21 cellular contexts compared by ENCODE assay signal in genomic region chr20:41286240-41286851, GRCh38. TPM values are rescaled to one million over a fixed set of nuclear protein-coding genes. Genes with fewer than 3 reads are reported as not detected.
A peak's percentile ranks its signal among the peaks of the same experiment; 100 is the strongest.
DNase-seq lines count a peak whose midpoint lies in the region; ATAC-seq, FAIRE-seq and TF ChIP-seq lines count a peak whose summit lies in the region.
"Had no signal": no experiment of that assay in that cellular context is flagged by ENCODE, and none has a peak within 500 bp of the region (broad histone marks: within the 10 kb centered on the region; RNA-seq: fewer than 3 reads in every experiment).

No MANE protein-coding gene starts in this region.

- H3K9me3 ChIP-seq in HCT116 (ENCODE audit: control insufficient read depth in 1 of 2, insufficient read depth in 1 of 2, low read depth in 1 of 2, low read length in 2 of 2) (0 out of 4 replicates have a peak, but pooled peaks cover 0 to 7% of the 10 kb centered on the region in 2 experiments), astrocyte (ENCODE audit: insufficient read depth, low read depth, low read length) (no peaks in the 10 kb centered on the region), MG63 (peaks cover 46% of the 10 kb centered on the region)
- H3K9me3 ChIP-seq: HAP-1 had no signal

- RAD21 ChIA-PET in HCT116 (lab: Charles Lee; ENCODE audit: low non-redundant PET in 1 of 2, low total read pairs in 2 of 2, uncharacterized antibody in 2 of 2, unreplicated experiment in 2 of 2) = no interaction called here

- FAIRE-seq in astrocyte (lab: Jason Lieb, UNC) = no peak

- BruUV-seq in HCT116 (replicated peaks; lab: Mats Ljungman, UMichigan) = no TSS peak

- H3K4me2 ChIP-seq in HCT116 (ENCODE audit: low read length) = no peak overlapping the region
- no peak overlapping the region for H3K4me2 ChIP-seq in astrocyte (ENCODE audit: low read length)

- H3K27ac Mint-ChIP-seq in astrocyte (ENCODE audit: unreplicated experiment) = no peak overlapping the region

- TF ChIP-seq CTCF in HCT116 (IDR thresholded peaks at IDR 0.05 in 2 of 3, conservative IDR thresholded peaks at IDR 0.05 in 1 of 3; ENCODE audit: borderline replicate concordance in 1 of 3, insufficient read depth in 1 of 3, low read depth in 2 of 3, low read length in 2 of 3) = no peak
- TF ChIP-seq CTCF in astrocyte (IDR thresholded peaks at IDR 0.05; ENCODE audit: insufficient read depth, low read depth, low read length) = no peak

- CTCF ChIA-PET in HCT116 (lab: Charles Lee) = no interaction called here

- H3K36me3 ChIP-seq in HCT116 (ENCODE audit: control insufficient read depth in 1 of 2, insufficient read depth in 2 of 2, low read length in 2 of 2) = no peaks in the 10 kb centered on the region
- peaks cover 2% of the 10 kb centered on the region for H3K36me3 ChIP-seq in astrocyte (ENCODE audit: insufficient read depth, low read length)
- peaks cover 22% of the 10 kb centered on the region for H3K36me3 ChIP-seq in MG63
- H3K36me3 ChIP-seq: HAP-1 had no signal

- H3K27ac ChIP-seq in HCT116 (ENCODE audit: low read depth, low read length) (no peak overlapping the region), astrocyte (ENCODE audit: low read depth, low read length) (peak overlapping the region; percentile 69), epithelial cell of prostate (peak overlapping the region; percentile 77)
- H3K27ac ChIP-seq: HL-60, RWPE1 had no signal

- H2AFZ ChIP-seq in HCT116 (ENCODE audit: low read depth, low read length, poor library complexity, severe bottlenecking) (no peak overlapping the region), astrocyte (ENCODE audit: low read depth, low read length) (no peak overlapping the region)

- H3K9ac ChIP-seq in HCT116 (ENCODE audit: low read length) (no peak overlapping the region), astrocyte (ENCODE audit: low read length) (no peak overlapping the region)

- H3K4me3 Mint-ChIP-seq in astrocyte (ENCODE audit: unreplicated experiment) = no peak overlapping the region

- no peak for TF ChIP-seq RAD21 in HCT116 (IDR thresholded peaks at IDR 0.05; ENCODE audit: low read depth)

- H4K20me1 ChIP-seq in HCT116 (ENCODE audit: insufficient read depth) (no peaks in the 10 kb centered on the region), astrocyte (ENCODE audit: insufficient read depth, low read length) (no peaks in the 10 kb centered on the region)

- intact Hi-C loops in HCT116 (cut with micrococcal nuclease) = no loop called here

- no peak for TF ChIP-seq POLR2A in HCT116 (IDR thresholded peaks at IDR 0.05; ENCODE audit: borderline replicate concordance, extremely low read depth, insufficient read depth, insufficient read length)

- in situ Hi-C loops in ACHN (cut with HindIII; ENCODE audit: low pct_ligation_motif_present, low pct_unique_long_range_greater_than_20kb, low sequenced_read_pairs) = no loop called here

- POLR2A ChIA-PET in HCT116 (lab: Charles Lee) = no interaction called here

- peaks cover 11% of the 10 kb centered on the region for H3K36me3 Mint-ChIP-seq in astrocyte (ENCODE audit: low read depth, unreplicated experiment)

- H3K27me3 Mint-ChIP-seq in astrocyte (ENCODE audit: low read depth, unreplicated experiment) = no peaks in the 10 kb centered on the region

- H3K79me2 ChIP-seq in HCT116 (ENCODE audit: insufficient read depth, low read length) (no peaks in the 10 kb centered on the region), astrocyte (ENCODE audit: insufficient read depth, low read length) (peaks cover 60% of the 10 kb centered on the region)

- ATAC-seq in HCT116 (no peak), HG02885 (IDR thresholded peaks at IDR 0.05; ENCODE audit: poor library complexity, unreplicated experiment) (no peak)

- no peaks in the 10 kb centered on the region for H3K27me3 ChIP-seq in HCT116 (ENCODE audit: insufficient read depth, low read length)
- H3K27me3 ChIP-seq in astrocyte (ENCODE audit: insufficient read depth, low read length) = no peaks in the 10 kb centered on the region
- no peaks in the 10 kb centered on the region for H3K27me3 ChIP-seq in MG63

- H3K9me2 ChIP-seq in HCT116 (ENCODE audit: insufficient read depth) = no peaks in the 10 kb centered on the region

- H3K4me1 Mint-ChIP-seq in astrocyte (ENCODE audit: low read depth, unreplicated experiment) = peaks cover 7% of the 10 kb centered on the region

- no peak overlapping the region for H3K4me3 ChIP-seq in HCT116 (replicated peaks in 1 of 2; ENCODE audit: low read depth in 1 of 2, low read length in 2 of 2)
- no peak overlapping the region for H3K4me3 ChIP-seq in astrocyte (ENCODE audit: insufficient read depth, low read depth, low read length)
- H3K4me3 ChIP-seq in MG63 = no peak overlapping the region
- H3K4me3 ChIP-seq: HAP-1 had no signal

- DNase-seq in ACHN (peak; percentile 9), HCT116 (ENCODE audit: low read depth, low spot score) (no peak), astrocyte (ENCODE audit: low read depth) (no peak), epithelial cell of prostate (ENCODE audit: low read depth, low spot score) (no peak), NCI-H69 (lab: John Stamatoyannopoulos, UW) (no peak), MG63 (no peak), AG08395 (ENCODE audit: low spot score) (no peak)
- DNase-seq: Calu3, GOT3, KBM-7, MM.1S, NCI-H1417, NCI-H1694, NCI-H2081, NCI-H2227 treated with DMSO at 0.1 percent for 48 hours, NCI-H526 treated with DMSO at 0.1 percent for 48 hours, SHP77 treated with DMSO at 0.1 percent for 48 hours had no signal

- H3K4me1 ChIP-seq in HCT116 (ENCODE audit: control insufficient read depth in 1 of 2, insufficient read depth in 2 of 2, low read length in 2 of 2) (no peaks in the 10 kb centered on the region), astrocyte (ENCODE audit: insufficient read depth, low read length) (no peaks in the 10 kb centered on the region)
- H3K4me1 ChIP-seq: HAP-1 had no signal

- peaks cover 16% of the 10 kb centered on the region for H3K9me3 Mint-ChIP-seq in astrocyte (ENCODE audit: unreplicated experiment)

TF ChIP-seq in HCT116, 20 proteins besides CTCF, POLR2A, EP300 and RAD21:
- TF ChIP-seq SIN3A (IDR thresholded peaks at IDR 0.05; ENCODE audit: low read depth) (no peak), CBX3 (IDR thresholded peaks at IDR 0.05; ENCODE audit: low read depth) (peak; percentile 34; the same call in 1 of the 2 replicates)
TF ChIP-seq in HCT116: peak in this region for 1.

RNA-seq across cellular contexts. Expression of gene ZHX3, which starts 31.2 kb away (rescaled TPM):
- total RNA-seq in HCT116 (2021; ENCODE audit: unreplicated experiment) (13.3 TPM), astrocyte (32.7 and 41.6 TPM in 2 replicates)
- 2.9 and 5.0 TPM in 2 replicates for polyA plus RNA-seq in HCT116 (2012)
- total RNA-seq in MG63 (2014; rRNA removed; shearing (Covaris generic); ENCODE audit: low replicate concordance) = 4.9 and 5.3 TPM in 2 replicates

RNA-seq across cellular contexts. Expression of gene LPIN3, which starts 54.3 kb away (rescaled TPM):
- 18.5 TPM for total RNA-seq in HCT116 (2021; ENCODE audit: unreplicated experiment)
- 18.1 and 19.9 TPM in 2 replicates for polyA plus RNA-seq in HCT116 (2012)
- total RNA-seq in astrocyte = 18.0 and 19.6 TPM in 2 replicates
- 3.6 and 8.6 TPM in 2 replicates for total RNA-seq in MG63 (2014; rRNA removed; shearing (Covaris generic); ENCODE audit: low replicate concordance)
